In the genomic region with DNA sequence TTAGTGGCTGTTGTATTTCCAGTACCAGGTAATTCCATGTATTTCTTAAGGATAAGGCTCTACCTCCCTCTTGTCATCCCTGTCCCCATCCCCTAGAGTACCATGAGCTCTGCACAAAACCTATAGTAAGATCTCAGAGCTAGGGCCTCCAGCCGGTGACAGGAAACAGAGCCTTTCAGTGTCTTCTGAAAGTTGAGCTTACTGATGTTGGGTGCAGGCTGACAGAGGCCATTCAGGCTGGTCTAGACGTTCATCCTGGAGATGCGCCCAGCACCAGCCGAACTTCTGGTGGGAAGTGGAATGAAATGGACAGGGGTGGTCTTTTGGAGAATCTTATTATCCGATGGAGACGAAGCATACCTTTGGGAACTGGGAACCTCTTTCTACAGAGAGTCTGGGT, we compare ENCODE assay signal across 10 cellular contexts. TPM values are rescaled to one million over a fixed set of nuclear protein-coding genes. Genes with fewer than 3 reads are reported as not detected.
DNase-seq lines count a peak whose midpoint lies in the region; ATAC-seq lines count a peak whose summit lies in the region.
"Had no signal": no experiment of that assay in that cellular context is flagged by ENCODE, and none has a peak within 500 bp of the region (broad histone marks: within the 10 kb centered on the region; RNA-seq: fewer than 3 reads in every experiment).

No MANE protein-coding gene starts in this region.

- H3K36me3 ChIP-seq in MG63, result no peaks in the 10 kb centered on the region

- DNase-seq in medulla oblongata (ENCODE audit: extremely low spot score), result peak; percentile 31
- DNase-seq in HPDE6-E6E7 (ENCODE audit: extremely low spot score), result no peak
- no peak for DNase-seq in stimulated activated CD4-positive, alpha-beta T cell treated with anti-CD3 and anti-CD28 coated beads, Interleukin-4, amount 100 ng/mL, for 24 hours
- no peak for DNase-seq in NCI-H774 (lab: John Stamatoyannopoulos, UW)
- no peak for DNase-seq in MG63
- DNase-seq: left cardiac atrium, psoas muscle had no signal

- ATAC-seq in GM18870 (IDR thresholded peaks at IDR 0.05; ENCODE audit: unreplicated experiment), result peak; percentile 42
- peak; percentile 76 for ATAC-seq in GM21576 (IDR thresholded peaks at IDR 0.05; ENCODE audit: unreplicated experiment)
- peak; percentile 52 for ATAC-seq in HG03139 (IDR thresholded peaks at IDR 0.05; ENCODE audit: unreplicated experiment)
- ATAC-seq: left cardiac atrium, psoas muscle had no signal

- H3K27me3 ChIP-seq in MG63, result peaks cover 3% of the 10 kb centered on the region

- no peaks in the 10 kb centered on the region for H3K9me3 ChIP-seq in MG63
- H3K9me3 ChIP-seq: psoas muscle had no signal

- no peak overlapping the region for H3K4me3 ChIP-seq in MG63
- H3K4me3 ChIP-seq: psoas muscle had no signal

RNA-seq across cellular contexts. Expression of a gene that starts 16.7 kb away (rescaled TPM):
- 1.6 TPM in 1 of 2 replicates, not detected in the other for total RNA-seq in MG63 (2014; rRNA removed; shearing (Covaris generic); ENCODE audit: low replicate concordance)
- total RNA-seq: left cardiac atrium, psoas muscle had no signal
